In genomic region chr17:48074322-48075054, GRCh38 we compare ENCODE assay signal across 8 cellular contexts. TPM values are rescaled to one million over a fixed set of nuclear protein-coding genes. Genes with fewer than 3 reads are reported as not detected.
DNase-seq lines count a peak whose midpoint lies in the region; ATAC-seq and TF ChIP-seq lines count a peak whose summit lies in the region.

No MANE protein-coding gene starts in this region.

- no peak for ATAC-seq in HG02759 (IDR thresholded peaks at IDR 0.05; ENCODE audit: unreplicated experiment)

- H3K9me3 ChIP-seq in GM23248 (ENCODE audit: low read depth) = no peaks in the 10 kb centered on the region
- no peaks in the 10 kb centered on the region for H3K9me3 ChIP-seq in mesodermal cell (ENCODE audit: control insufficient read depth, low read length)

- H3K4me1 ChIP-seq in GM23248 (ENCODE audit: insufficient read depth) (peaks cover 15% of the 10 kb centered on the region), mesodermal cell (ENCODE audit: control insufficient read depth, insufficient read depth, low read length, poor library complexity, severe bottlenecking) (no peaks in the 10 kb centered on the region)

- H3K4me1 Mint-ChIP-seq in activated CD4-positive, alpha-beta memory T cell treated with anti-CD3 and anti-CD28 coated beads, Interleukin-2, amount 10 ng/mL, durations not matched to agents 7 days and 5 days = no peaks in the 10 kb centered on the region

- in situ Hi-C loops in GM23248 (cut with MboI) = loop anchor here (5.0 kb wide), 1 partner anchor 47 kb away; no protein-coding TSS in a partner anchor

- POLR2A ChIA-PET in activated CD4-positive, alpha-beta memory T cell treated with anti-CD3 and anti-CD28 coated beads, Interleukin-2, amount 10 ng/mL, durations not matched to agents 7 days and 5 days (lab: Charles Lee) = interaction anchor here (0.9 to 1.6 kb wide), 5 partner anchors 26 to 49 kb away, joined by 4 to 5 read pairs (median 4); partner anchors contain the start of gene NFE2L1

- no peaks in the 10 kb centered on the region for H3K27me3 Mint-ChIP-seq in activated CD4-positive, alpha-beta memory T cell treated with anti-CD3 and anti-CD28 coated beads, Interleukin-2, amount 10 ng/mL, durations not matched to agents 7 days and 5 days

- H3K9me3 Mint-ChIP-seq in activated CD4-positive, alpha-beta memory T cell treated with anti-CD3 and anti-CD28 coated beads, Interleukin-2, amount 10 ng/mL, durations not matched to agents 7 days and 5 days = no peaks in the 10 kb centered on the region

- CTCF ChIA-PET in activated CD4-positive, alpha-beta memory T cell treated with anti-CD3 and anti-CD28 coated beads, Interleukin-2, amount 10 ng/mL, durations not matched to agents 7 days and 5 days (lab: Charles Lee) = interaction anchor here (0.7 to 5.4 kb wide), 21 partner anchors 8 to 581 kb away, joined by 3 to 94 read pairs (median 4); partner anchors contain the start of genes CDK5RAP3 and COPZ2

- no peak overlapping the region for H2AFZ ChIP-seq in GM23248

- DNase-seq in AG09309 (ENCODE audit: low read depth) = peak; percentile 56
- peak; percentile 92 for DNase-seq in GM23248
- peak; percentile 47 to 87 for DNase-seq in NCI-H526 (lab: John Stamatoyannopoulos, UW)
- peak; percentile 77 for DNase-seq in activated CD4-positive, alpha-beta memory T cell treated with anti-CD3 and anti-CD28 coated beads, Interleukin-2, amount 10 ng/mL, durations not matched to agents 7 days and 5 days
- peak; percentile 63 for DNase-seq in effector CD8-positive, alpha-beta T cell (lab: John Stamatoyannopoulos, UW)
- peak; percentile 42 to 46 for DNase-seq in stimulated activated CD8-positive, alpha-beta memory T cell treated with anti-CD3 and anti-CD28 coated beads, Interleukin-2, amount 100 ng/mL, for 48 hours (ENCODE audit: low read depth in 2 of 2)

- no peak overlapping the region for H3K27ac Mint-ChIP-seq in activated CD4-positive, alpha-beta memory T cell treated with anti-CD3 and anti-CD28 coated beads, Interleukin-2, amount 10 ng/mL, durations not matched to agents 7 days and 5 days

- H3K9ac ChIP-seq in GM23248 = peak overlapping the region; percentile 70

- peaks cover 36% of the 10 kb centered on the region for H3K36me3 Mint-ChIP-seq in activated CD4-positive, alpha-beta memory T cell treated with anti-CD3 and anti-CD28 coated beads, Interleukin-2, amount 10 ng/mL, durations not matched to agents 7 days and 5 days (ENCODE audit: low read depth)

- H3K27ac ChIP-seq in GM23248 (peak overlapping the region; percentile 89), mesodermal cell (ENCODE audit: low read depth, low read length, severe bottlenecking) (peak overlapping the region; percentile 23)

- H3K36me3 ChIP-seq in GM23248 (ENCODE audit: low read depth) (peaks cover 38% of the 10 kb centered on the region), mesodermal cell (ENCODE audit: control insufficient read depth, insufficient read depth, low read length) (peaks cover 89% of the 10 kb centered on the region)

- TF ChIP-seq CTCF in AG09309 (IDR thresholded peaks at IDR 0.05; ENCODE audit: control insufficient read depth, insufficient read depth, low read depth, low read length, missing control alignments) = peak; percentile 82

- no peaks in the 10 kb centered on the region for H3K27me3 ChIP-seq in GM23248 (replicated peaks; ENCODE audit: insufficient read depth)

- H4K20me1 ChIP-seq in GM23248 (ENCODE audit: insufficient read depth) = no peaks in the 10 kb centered on the region

- H3K4me3 ChIP-seq in AG09309 (ENCODE audit: control insufficient read depth, low read depth, low read length) = no peak overlapping the region
- H3K4me3 ChIP-seq in GM23248 = no peak overlapping the region
- H3K4me3 ChIP-seq in mesodermal cell (ENCODE audit: extremely low read depth, insufficient read depth, low read length, poor library complexity, severe bottlenecking) = no peak overlapping the region

- no peak overlapping the region for H3K4me3 Mint-ChIP-seq in activated CD4-positive, alpha-beta memory T cell treated with anti-CD3 and anti-CD28 coated beads, Interleukin-2, amount 10 ng/mL, durations not matched to agents 7 days and 5 days

- H3F3A ChIP-seq in GM23248 (ENCODE audit: insufficient read depth) = peaks cover 50% of the 10 kb centered on the region

- H3K9me2 ChIP-seq in GM23248 (ENCODE audit: insufficient read depth) = no peaks in the 10 kb centered on the region

- peak overlapping the region; percentile 24 for H3K4me2 ChIP-seq in GM23248 (ENCODE audit: unreplicated experiment)

- peaks cover 69% of the 10 kb centered on the region for H3K79me2 ChIP-seq in GM23248 (ENCODE audit: insufficient read depth)

- WGBS in GM23248 (ENCODE audit: low coverage in 1 of 2, low lambda C conversion rate in 2 of 2, missing lambda C conversion rate in 2 of 2), 2 experiments = 40 to 48% methylated on average over 4 of the region's 4 CpGs
- 83 to 100% methylated on average over 1 of the region's 4 CpGs for WGBS in mesodermal cell (ENCODE audit: insufficient coverage in 2 of 2), 2 experiments

RNA-seq across cellular contexts. Expression of gene NFE2L1, which starts 26.3 kb away (rescaled TPM):
- 65.6 and 66.4 TPM in 2 replicates for total RNA-seq in GM23248 (2014; rRNA removed; shearing (Covaris generic))
- 28.0 and 31.4 TPM in 2 replicates for polyA plus RNA-seq in GM23248 (2016; fragmentation: Nextera tagmentation; extraction: Ambion mirVana)
- total RNA-seq in activated CD4-positive, alpha-beta memory T cell treated with anti-CD3 and anti-CD28 coated beads, Interleukin-2, amount 10 ng/mL, durations not matched to agents 7 days and 5 days = 10 to 100 TPM; 69.4 to 70.2 TPM
- 143 TPM for polyA plus RNA-seq in mesodermal cell (2013, experiment 1 of 2)
- polyA plus RNA-seq in mesodermal cell (2013, experiment 2 of 2) = 107 TPM

RNA-seq across cellular contexts. Expression of gene CBX1, which starts 26.8 kb away (rescaled TPM):
- total RNA-seq in GM23248 (2014; rRNA removed; shearing (Covaris generic)) = 53.6 and 67.7 TPM in 2 replicates
- 36.8 and 40.0 TPM in 2 replicates for polyA plus RNA-seq in GM23248 (2016; fragmentation: Nextera tagmentation; extraction: Ambion mirVana)
- total RNA-seq in activated CD4-positive, alpha-beta memory T cell treated with anti-CD3 and anti-CD28 coated beads, Interleukin-2, amount 10 ng/mL, durations not matched to agents 7 days and 5 days = 10 to 100 TPM; 48.3 to 50.8 TPM
- polyA plus RNA-seq in mesodermal cell (2013, experiment 1 of 2) = 146 TPM
- 152 TPM for polyA plus RNA-seq in mesodermal cell (2013, experiment 2 of 2)

RNA-seq across cellular contexts. Expression of gene SNX11, which starts 33.1 kb away (rescaled TPM):
- total RNA-seq in GM23248 (2014; rRNA removed; shearing (Covaris generic)) = 10.5 and 14.7 TPM in 2 replicates
- polyA plus RNA-seq in GM23248 (2016; fragmentation: Nextera tagmentation; extraction: Ambion mirVana) = 17.5 and 18.0 TPM in 2 replicates
- 10 to 100 TPM; 22.6 to 22.8 TPM for total RNA-seq in activated CD4-positive, alpha-beta memory T cell treated with anti-CD3 and anti-CD28 coated beads, Interleukin-2, amount 10 ng/mL, durations not matched to agents 7 days and 5 days
- 13.7 TPM for polyA plus RNA-seq in mesodermal cell (2013, experiment 1 of 2)
- 11.5 TPM for polyA plus RNA-seq in mesodermal cell (2013, experiment 2 of 2)

RNA-seq across cellular contexts. Expression of gene COPZ2, which starts 36.9 kb away (rescaled TPM):
- 148 and 179 TPM in 2 replicates for total RNA-seq in GM23248 (2014; rRNA removed; shearing (Covaris generic))
- polyA plus RNA-seq in GM23248 (2016; fragmentation: Nextera tagmentation; extraction: Ambion mirVana) = 399 and 401 TPM in 2 replicates
- total RNA-seq in activated CD4-positive, alpha-beta memory T cell treated with anti-CD3 and anti-CD28 coated beads, Interleukin-2, amount 10 ng/mL, durations not matched to agents 7 days and 5 days = 10 to 100 TPM in 1 of 2 experiments, 1 to 10 TPM in 1; 7.4 to 11.5 TPM
- polyA plus RNA-seq in mesodermal cell (2013, experiment 1 of 2) = 5.7 TPM
- 8.0 TPM for polyA plus RNA-seq in mesodermal cell (2013, experiment 2 of 2)
